Comparison of ENCODE assay signal across 24 cellular contexts in genomic region chr12:32332446-32332845, GRCh38.
"Had no signal": no experiment of that assay in that cellular context is flagged by ENCODE, and none has a peak within 500 bp of the region (broad histone marks: within the 10 kb centered on the region; RNA-seq: fewer than 3 reads in every experiment).

No MANE protein-coding gene starts in this region.

- H3K27ac ChIP-seq: adrenal gland, gastroesophageal sphincter, heart right ventricle, lower lobe of right lung, prostate gland, right lobe of liver, stomach had no signal

- H3K27me3 Mint-ChIP-seq: activated CD4-positive, alpha-beta T cell treated with anti-CD3 and anti-CD28 coated beads, Interleukin-2, amount 10 ng/mL, durations not matched to agents 24 days and 14 days; T-cell had no signal

- H3K9ac ChIP-seq: SK-N-SH had no signal

- H3K36me3 Mint-ChIP-seq: activated naive CD4-positive, alpha-beta T cell treated with anti-CD3 and anti-CD28 coated beads, Interleukin-2, amount 50 U/mL, for 72 hours; stimulated activated effector memory CD8-positive, alpha-beta T cell treated with anti-CD3 and anti-CD28 coated beads, Interleukin-12 subunit alpha, Interleukin-12 subunit beta, amount 100 ng/mL, for 72 hours had no signal

- H3K27ac Mint-ChIP-seq: activated CD4-positive, alpha-beta T cell treated with anti-CD3 and anti-CD28 coated beads, Interleukin-2, amount 10 ng/mL, durations not matched to agents 24 days and 14 days; activated CD8-positive, alpha-beta T cell treated with anti-CD3 and anti-CD28 coated beads, Interleukin-2, amount 10 ng/mL, durations not matched to agents 7 days and 5 days; activated naive CD4-positive, alpha-beta T cell treated with anti-CD3 and anti-CD28 coated beads, Interleukin-2, amount 50 U/mL, for 72 hours; immature natural killer cell; stimulated activated effector memory CD8-positive, alpha-beta T cell treated with anti-CD3 and anti-CD28 coated beads, Interleukin-12 subunit alpha, Interleukin-12 subunit beta, amount 100 ng/mL, for 72 hours; T-cell had no signal

- H3K9me3 Mint-ChIP-seq: activated CD4-positive, alpha-beta T cell treated with anti-CD3 and anti-CD28 coated beads, Interleukin-2, amount 10 ng/mL, durations not matched to agents 24 days and 14 days; activated naive CD4-positive, alpha-beta T cell treated with anti-CD3 and anti-CD28 coated beads, Interleukin-2, amount 50 U/mL, for 72 hours; immature natural killer cell; neural crest cell; stimulated activated effector memory CD8-positive, alpha-beta T cell treated with anti-CD3 and anti-CD28 coated beads, Interleukin-12 subunit alpha, Interleukin-12 subunit beta, amount 100 ng/mL, for 72 hours; T-cell had no signal

- H3K27me3 ChIP-seq: adrenal gland, gastroesophageal sphincter, heart right ventricle, right lobe of liver, stomach had no signal

- H3K4me1 ChIP-seq: adrenal gland, gastroesophageal sphincter, prostate gland, right lobe of liver had no signal

- H3K36me3 ChIP-seq: adrenal gland, prostate gland, right lobe of liver had no signal

- H3K4me3 ChIP-seq: adrenal gland, gastroesophageal sphincter, heart right ventricle, lower lobe of right lung, prostate gland, right lobe of liver, smooth muscle cell, stomach had no signal

- H3K9me3 ChIP-seq: adrenal gland, gastroesophageal sphincter, heart right ventricle, lower lobe of right lung, prostate gland, right lobe of liver, SK-N-SH, stomach had no signal

- DNase-seq: activated CD4-positive, alpha-beta T cell treated with anti-CD3 and anti-CD28 coated beads, Interleukin-2, amount 10 ng/mL, durations not matched to agents 24 days and 14 days; activated CD4-positive, CD25-positive, alpha-beta regulatory T cell; activated CD8-positive, alpha-beta memory T cell treated with anti-CD3 and anti-CD28 coated beads, Interleukin-2, amount 50 U/mL, for 4 hours; activated CD8-positive, alpha-beta T cell treated with anti-CD3 and anti-CD28 coated beads, Interleukin-2, amount 10 ng/mL, durations not matched to agents 7 days and 5 days; activated effector memory CD4-positive, alpha-beta T cell treated with anti-CD3 and anti-CD28 coated beads, Interleukin-2, amount 50 U/mL, for 16 hours; activated T-cell treated with anti-CD3 and anti-CD28 coated beads, Interleukin-2, amount 50 U/mL, for 48 hours; adrenal gland; erythroblast; heart right ventricle; immature natural killer cell; left cardiac atrium; lower lobe of right lung; right lobe of liver; SK-N-SH; stimulated activated CD4-positive, alpha-beta T cell treated with anti-CD3 and anti-CD28 coated beads, Interleukin-4, amount 100 ng/mL, for 1 hour; stomach; T-cell; trophoblast cell had no signal

- H3K4me2 ChIP-seq: SK-N-SH, smooth muscle cell had no signal

- H3K4me1 Mint-ChIP-seq: immature natural killer cell, neural crest cell had no signal

- H3K4me3 Mint-ChIP-seq: activated CD4-positive, alpha-beta T cell treated with anti-CD3 and anti-CD28 coated beads, Interleukin-2, amount 10 ng/mL, durations not matched to agents 24 days and 14 days; activated CD8-positive, alpha-beta T cell treated with anti-CD3 and anti-CD28 coated beads, Interleukin-2, amount 10 ng/mL, durations not matched to agents 7 days and 5 days; immature natural killer cell; neural crest cell; stimulated activated effector memory CD8-positive, alpha-beta T cell treated with anti-CD3 and anti-CD28 coated beads, Interleukin-12 subunit alpha, Interleukin-12 subunit beta, amount 100 ng/mL, for 72 hours; T-cell had no signal
